ENCODE assay signal across 8 cellular contexts in genomic region chr5:37738057-37738691, GRCh38.
A peak's percentile ranks its signal among the peaks of the same experiment; 100 is the strongest.
DNase-seq lines count a peak whose midpoint lies in the region; ATAC-seq and TF ChIP-seq lines count a peak whose summit lies in the region.

No MANE protein-coding gene starts in this region.

- TF ChIP-seq CTCF in AG09319 (IDR thresholded peaks at IDR 0.05; ENCODE audit: low read depth, low read length): no peak
- TF ChIP-seq CTCF in choroid plexus epithelial cell (conservative IDR thresholded peaks at IDR 0.05; ENCODE audit: low read depth, low read length): no peak

- peak; percentile 68 for DNase-seq in AG09319 (ENCODE audit: extremely low read depth, low read depth)
- DNase-seq in NCI-H510A treated with DMSO at 0.1 percent for 48 hours (lab: John Stamatoyannopoulos, UW): peak; percentile 20
- DNase-seq in choroid plexus epithelial cell (ENCODE audit: low read depth): peak; percentile 98
- peak; percentile 95 for DNase-seq in renal cortical epithelial cell (ENCODE audit: low read depth)
- no peak for DNase-seq in cerebellar cortex (ENCODE audit: low spot score)
- no peak for DNase-seq in putamen (ENCODE audit: low spot score)

- no peak overlapping the region for H3K4me3 ChIP-seq in choroid plexus epithelial cell (ENCODE audit: low read depth, low read length)

- ATAC-seq in GM18868 (IDR thresholded peaks at IDR 0.05; ENCODE audit: unreplicated experiment) (peak; percentile 93), HG03066 (IDR thresholded peaks at IDR 0.05; ENCODE audit: low read depth, unreplicated experiment) (peak; percentile 84)

Comparison
In these comparisons a context has a peak if more than half of its experiments do, and no peak if none do; other contexts are left out.
1. DNase-seq: peak in AG09319 (single experiment), NCI-H510A treated with DMSO at 0.1 percent for 48 hours (single experiment), choroid plexus epithelial cell (single experiment) and renal cortical epithelial cell (single experiment); none in cerebellar cortex (single experiment) and putamen (single experiment).